Comparison of ENCODE assay signal across 31 cellular contexts in genomic region chr2:195047955-195048354, GRCh38.
"Had no signal": no experiment of that assay in that cellular context is flagged by ENCODE, and none has a peak within 500 bp of the region (broad histone marks: within the 10 kb centered on the region; RNA-seq: fewer than 3 reads in every experiment).

No MANE protein-coding gene starts in this region.

- H3K36me3 ChIP-seq: neutrophil, ovary, right lobe of liver, sigmoid colon, suprapubic skin, tibial artery, transverse colon, upper lobe of right lung, uterus had no signal

- H3K27me3 ChIP-seq: neutrophil, ovary, right lobe of liver, sigmoid colon, suprapubic skin, testis, tibial artery, transverse colon, upper lobe of right lung, uterus had no signal

- H3K4me3 ChIP-seq: ovary, psoas muscle, right lobe of liver, sigmoid colon, suprapubic skin, testis, tibial artery, transverse colon, upper lobe of right lung, uterus had no signal

- H3K9me3 Mint-ChIP-seq: naive thymus-derived CD8-positive, alpha-beta T cell; nephron progenitor cell; neural crest cell; stimulated activated effector memory CD8-positive, alpha-beta T cell treated with anti-CD3 and anti-CD28 coated beads, Interleukin-12 subunit alpha, Interleukin-12 subunit beta, amount 100 ng/mL, for 72 hours; type B pancreatic cell had no signal

- H3K79me2 ChIP-seq: parathyroid adenoma had no signal

- H3K27ac Mint-ChIP-seq: naive thymus-derived CD8-positive, alpha-beta T cell; natural killer cell treated with Interleukin-12 subunit alpha and Interleukin-12 subunit beta and Interleukin-15 and Interleukin-18, amount 100 ng/mL, for 72 hours; nephron progenitor cell; progenitor cell of endocrine pancreas; stimulated activated effector memory CD8-positive, alpha-beta T cell treated with anti-CD3 and anti-CD28 coated beads, Interleukin-12 subunit alpha, Interleukin-12 subunit beta, amount 100 ng/mL, for 72 hours; stimulated activated naive B cell treated with anti-CD40 and anti-IgM and Interleukin-4, amounts not matched to agents 10 μg/mL and 1 μg/mL and 100 μg/mL, for 72 hours; stimulated activated naive CD8-positive, alpha-beta T cell treated with anti-CD3 and anti-CD28 coated beads, Interleukin-15, amount 100 ng/mL, for 72 hours; type B pancreatic cell had no signal

- H2AFZ ChIP-seq: parathyroid adenoma had no signal

- DNase-seq: naive thymus-derived CD8-positive, alpha-beta T cell; nephron progenitor cell; occipital lobe; ovary; posterior cingulate gyrus; psoas muscle; right cardiac atrium; right lobe of liver; sigmoid colon; small intestine; stimulated activated CD4-positive, alpha-beta T cell treated with anti-CD3 and anti-CD28 coated beads, Interleukin-15, amount 100 ng/mL, for 24 hours; stimulated activated CD4-positive, alpha-beta T cell treated with anti-CD3 and anti-CD28 coated beads, Interleukin-2, amount 100 ng/mL, for 24 hours; stimulated activated CD4-positive, alpha-beta T cell treated with anti-CD3 and anti-CD28 coated beads, Interleukin-2, amount 100 ng/mL, for 48 hours; stimulated activated CD4-positive, alpha-beta T cell treated with anti-CD3 and anti-CD28 coated beads, Interleukin-4, amount 100 ng/mL, for 24 hours; stimulated activated naive B cell treated with anti-CD40 and anti-IgM and Interleukin-4, amounts not matched to agents 10 μg/mL and 1 μg/mL and 100 μg/mL, for 72 hours; stimulated activated naive CD8-positive, alpha-beta T cell treated with anti-CD3 and anti-CD28 coated beads, Interleukin-15, amount 100 ng/mL, for 72 hours; stimulated activated naive CD8-positive, alpha-beta T cell treated with anti-CD3 and anti-CD28 coated beads, Interleukin-15, Interleukin-2, amounts not matched to agents 100 U/mL and 50 U/mL, for 24 hours; substantia nigra; testis; tibial artery; transverse colon; upper lobe of right lung; uterus had no signal

- H3K4me1 Mint-ChIP-seq: naive thymus-derived CD8-positive, alpha-beta T cell; nephron progenitor cell; neural crest cell; stimulated activated effector memory CD8-positive, alpha-beta T cell treated with anti-CD3 and anti-CD28 coated beads, Interleukin-12 subunit alpha, Interleukin-12 subunit beta, amount 100 ng/mL, for 72 hours; stimulated activated naive CD8-positive, alpha-beta T cell treated with anti-CD3 and anti-CD28 coated beads, Interleukin-15, amount 100 ng/mL, for 72 hours had no signal

- ATAC-seq: naive thymus-derived CD8-positive, alpha-beta T cell; natural killer cell treated with Interleukin-12 subunit alpha and Interleukin-12 subunit beta and Interleukin-15 and Interleukin-18, amount 100 ng/mL, for 72 hours; psoas muscle; right cardiac atrium; right lobe of liver; stimulated activated effector memory CD8-positive, alpha-beta T cell treated with anti-CD3 and anti-CD28 coated beads, Interleukin-12 subunit alpha, Interleukin-12 subunit beta, amount 100 ng/mL, for 72 hours; stimulated activated naive B cell treated with anti-CD40 and anti-IgM and Interleukin-4, amounts not matched to agents 10 μg/mL and 1 μg/mL and 100 μg/mL, for 72 hours; stimulated activated naive CD8-positive, alpha-beta T cell treated with anti-CD3 and anti-CD28 coated beads, Interleukin-15, amount 100 ng/mL, for 72 hours; stimulated activated naive CD8-positive, alpha-beta T cell treated with anti-CD3 and anti-CD28 coated beads, Interleukin-15, Interleukin-2, amounts not matched to agents 100 U/mL and 50 U/mL, for 24 hours; upper lobe of right lung had no signal

- H3K36me3 Mint-ChIP-seq: natural killer cell treated with Interleukin-12 subunit alpha and Interleukin-12 subunit beta and Interleukin-15 and Interleukin-18, amount 100 ng/mL, for 72 hours; stimulated activated effector memory CD8-positive, alpha-beta T cell treated with anti-CD3 and anti-CD28 coated beads, Interleukin-12 subunit alpha, Interleukin-12 subunit beta, amount 100 ng/mL, for 72 hours; stimulated activated naive B cell treated with anti-CD40 and anti-IgM and Interleukin-4, amounts not matched to agents 10 μg/mL and 1 μg/mL and 100 μg/mL, for 72 hours; type B pancreatic cell had no signal

- H3K4me1 ChIP-seq: parathyroid adenoma, psoas muscle, right lobe of liver, sigmoid colon, suprapubic skin, testis, tibial artery, transverse colon, upper lobe of right lung, uterus had no signal

- H3K27ac ChIP-seq: neutrophil, ovary, parathyroid adenoma, psoas muscle, right lobe of liver, sigmoid colon, suprapubic skin, testis, tibial artery, transverse colon, upper lobe of right lung, uterus had no signal

- H3K4me3 Mint-ChIP-seq: naive thymus-derived CD8-positive, alpha-beta T cell; natural killer cell treated with Interleukin-12 subunit alpha and Interleukin-12 subunit beta and Interleukin-15 and Interleukin-18, amount 100 ng/mL, for 72 hours; nephron progenitor cell; neural crest cell; stimulated activated effector memory CD8-positive, alpha-beta T cell treated with anti-CD3 and anti-CD28 coated beads, Interleukin-12 subunit alpha, Interleukin-12 subunit beta, amount 100 ng/mL, for 72 hours; stimulated activated naive B cell treated with anti-CD40 and anti-IgM and Interleukin-4, amounts not matched to agents 10 μg/mL and 1 μg/mL and 100 μg/mL, for 72 hours; stimulated activated naive CD8-positive, alpha-beta T cell treated with anti-CD3 and anti-CD28 coated beads, Interleukin-15, amount 100 ng/mL, for 72 hours; type B pancreatic cell had no signal

- H3K27me3 Mint-ChIP-seq: naive thymus-derived CD8-positive, alpha-beta T cell; natural killer cell treated with Interleukin-12 subunit alpha and Interleukin-12 subunit beta and Interleukin-15 and Interleukin-18, amount 100 ng/mL, for 72 hours; progenitor cell of endocrine pancreas; stimulated activated naive B cell treated with anti-CD40 and anti-IgM and Interleukin-4, amounts not matched to agents 10 μg/mL and 1 μg/mL and 100 μg/mL, for 72 hours; stimulated activated naive CD8-positive, alpha-beta T cell treated with anti-CD3 and anti-CD28 coated beads, Interleukin-15, amount 100 ng/mL, for 72 hours; type B pancreatic cell had no signal
